ENCODE assay signal across 15 cellular contexts in genomic region chr5:157665467-157666085, GRCh38. TPM values are rescaled to one million over a fixed set of nuclear protein-coding genes. Genes with fewer than 3 reads are reported as not detected.
A peak's percentile ranks its signal among the peaks of the same experiment; 100 is the strongest.
DNase-seq lines count a peak whose midpoint lies in the region; ATAC-seq, FAIRE-seq and TF ChIP-seq lines count a peak whose summit lies in the region.
"Had no signal": no experiment of that assay in that cellular context is flagged by ENCODE, and none has a peak within 500 bp of the region (broad histone marks: within the 10 kb centered on the region; RNA-seq: fewer than 3 reads in every experiment).

No MANE protein-coding gene starts in this region.

- TF ChIP-seq CTCF in AG09319 (IDR thresholded peaks at IDR 0.05; ENCODE audit: low read depth, low read length) = no peak

- CTCF ChIA-PET in HEK293T (lab: Yijun Ruan, JAX) = interaction anchor here (0.7 kb wide), 1 partner anchor 78 kb away, joined by 4 read pairs; no protein-coding TSS in a partner anchor

- intact Hi-C loops in Right ventricle myocardium superior (cut with DNase I) = no loop called here

- POLR2A ChIA-PET in HEK293T (lab: Yijun Ruan, JAX) = no interaction called here

- peak; percentile 24 for DNase-seq in AG09319 (ENCODE audit: extremely low read depth, low read depth)
- DNase-seq in HEK293T (ENCODE audit: extremely low spot score) = no peak
- peak; percentile 58 for DNase-seq in SW480 (ENCODE audit: low spot score)
- DNase-seq in hepatic stellate cell (ENCODE audit: low spot score) = peak; percentile 80
- DNase-seq in NCI-H2171 (lab: John Stamatoyannopoulos, UW) = no peak
- no peak for DNase-seq in frontal cortex (ENCODE audit: low spot score in 2 of 2)
- DNase-seq in NCI-H510A (lab: John Stamatoyannopoulos, UW) = no peak
- DNase-seq in Right ventricle myocardium superior = no peak
- DNase-seq: COR-L47, foreskin melanocyte, NCI-H526, retina, T-helper 2 cell had no signal

- FAIRE-seq in frontal cortex (lab: Jason Lieb, UNC) = no peak
- FAIRE-seq: GM18507 had no signal

- no peak for ATAC-seq in Right ventricle myocardium superior (ENCODE audit: poor library complexity)
- ATAC-seq: body of pancreas had no signal

TF ChIP-seq in HEK293T, 16 proteins besides CTCF, POLR2A, EP300 and RAD21:
- peak; percentile 34; the same call in 1 of the 2 replicates for TF ChIP-seq ZNF384 (IDR thresholded peaks at IDR 0.05)
- no peak for TF ChIP-seq FOXA1 (IDR thresholded peaks at IDR 0.05)

RNA-seq across cellular contexts. Expression of gene C5orf52, which starts 5.8 kb away (rescaled TPM):
- total RNA-seq in frontal cortex (not detected), Right ventricle myocardium superior (not detected)
- total RNA-seq: body of pancreas had no signal

RNA-seq across cellular contexts. Expression of gene SOX30, which starts 13.3 kb away (rescaled TPM):
- under 0.01 TPM for total RNA-seq in frontal cortex
- total RNA-seq in Right ventricle myocardium superior = 0.13 TPM
- total RNA-seq: body of pancreas had no signal

Comparison
In these comparisons a context has a peak if more than half of its experiments do, and no peak if none do; other contexts are left out.
1. DNase-seq: peak in AG09319 (single experiment), SW480 (single experiment) and hepatic stellate cell (single experiment); none in HEK293T (single experiment), NCI-H2171 (single experiment), frontal cortex (0 of 2), NCI-H510A (single experiment) and Right ventricle myocardium superior (single experiment).